In genomic region chr4:152398060-152398459, GRCh38 we compare ENCODE assay signal across 9 cellular contexts.
DNase-seq lines count a peak whose midpoint lies in the region; ATAC-seq and TF ChIP-seq lines count a peak whose summit lies in the region.
"Had no signal": no experiment of that assay in that cellular context is flagged by ENCODE, and none has a peak within 500 bp of the region (broad histone marks: within the 10 kb centered on the region; RNA-seq: fewer than 3 reads in every experiment).

No MANE protein-coding gene starts in this region.

- intact Hi-C loops in left ventricle myocardium inferior (cut with micrococcal nuclease) = no loop called here
- intact Hi-C loops in right cardiac atrium (cut with DNase I) = no loop called here
- intact Hi-C loops in OCI-LY7 (cut with micrococcal nuclease; ENCODE audit: unreplicated experiment) = no loop called here

- H3K36me3 ChIP-seq in left ventricle myocardium inferior (no peaks in the 10 kb centered on the region), OCI-LY7 (ENCODE audit: insufficient read depth, low read length) (peaks cover 16% of the 10 kb centered on the region), fibroblast of lung (ENCODE audit: control insufficient read depth, insufficient read depth, low read length) (no peaks in the 10 kb centered on the region), brain microvascular endothelial cell (replicated peaks) (no peaks in the 10 kb centered on the region)

- H3K4me2 ChIP-seq in OCI-LY7 (ENCODE audit: low read length) (no peak overlapping the region), fibroblast of lung (ENCODE audit: extremely low read depth, insufficient read depth, low read length) (no peak overlapping the region)

- H4K20me1 ChIP-seq in OCI-LY7 (ENCODE audit: insufficient read depth, low read length) (peaks cover 17% of the 10 kb centered on the region), fibroblast of lung (ENCODE audit: control insufficient read depth, extremely low read depth, insufficient read depth, low read length) (no peaks in the 10 kb centered on the region)

- H3K27me3 ChIP-seq in left ventricle myocardium inferior (ENCODE audit: low read depth) (no peaks in the 10 kb centered on the region), right cardiac atrium (ENCODE audit: control insufficient read depth, insufficient read depth) (no peaks in the 10 kb centered on the region), fibroblast of lung (ENCODE audit: control insufficient read depth, insufficient read depth, low read length) (no peaks in the 10 kb centered on the region), brain microvascular endothelial cell (replicated peaks) (no peaks in the 10 kb centered on the region)

- POLR2A ChIA-PET in OCI-LY7 (lab: Charles Lee) = interaction anchor here (0.7 to 0.8 kb wide), 2 partner anchors 42 to 293 kb away, joined by 3 read pairs; no protein-coding TSS in a partner anchor

- H3K9me2 ChIP-seq in OCI-LY7 (ENCODE audit: insufficient read depth, low read length) = no peaks in the 10 kb centered on the region

- H2AFZ ChIP-seq in OCI-LY7 (ENCODE audit: low read length) (no peak overlapping the region), fibroblast of lung (ENCODE audit: low read length) (no peak overlapping the region)

- TF ChIP-seq CTCF in left ventricle myocardium inferior (IDR thresholded peaks at IDR 0.05; ENCODE audit: borderline replicate concordance) (peak; percentile 50), OCI-LY7 (conservative IDR thresholded peaks at IDR 0.05; ENCODE audit: low read length) (peak; percentile 73), fibroblast of lung (conservative IDR thresholded peaks at IDR 0.05 in 1 of 2, IDR thresholded peaks at IDR 0.05 in 1 of 2; ENCODE audit: low read depth in 1 of 2, low read length in 2 of 2) (peak in 1 of 2 donors; percentile 43), brain microvascular endothelial cell (IDR thresholded peaks at IDR 0.05; ENCODE audit: low read depth, low read length, missing control alignments) (no peak)

- peaks cover 29% of the 10 kb centered on the region; the same call in 1 of the 2 replicates for H3K79me2 ChIP-seq in OCI-LY7 (ENCODE audit: insufficient read depth, low read depth, low read length)
- no peaks in the 10 kb centered on the region for H3K79me2 ChIP-seq in fibroblast of lung (ENCODE audit: control insufficient read depth, insufficient read depth, low read length)

- in situ Hi-C loops in brain microvascular endothelial cell (cut with HindIII; ENCODE audit: low pct_ligation_motif_present, low sequenced_read_pairs) = no loop called here

- DNase-seq in left ventricle myocardium inferior = no peak
- no peak for DNase-seq in right cardiac atrium
- DNase-seq in OCI-LY7 (ENCODE audit: low spot score) = peak; percentile 7
- DNase-seq in fibroblast of lung (ENCODE audit: low read depth in 2 of 2) = peak; percentile 12 to 46
- DNase-seq in brain microvascular endothelial cell = no peak
- no peak for DNase-seq in globus pallidus (ENCODE audit: low spot score)
- DNase-seq: T-helper 17 cell had no signal

- no peak for ATAC-seq in right cardiac atrium
- no peak for ATAC-seq in GM19328 (IDR thresholded peaks at IDR 0.05; ENCODE audit: unreplicated experiment)
- ATAC-seq in GM18861 (IDR thresholded peaks at IDR 0.05; ENCODE audit: unreplicated experiment) = no peak
- ATAC-seq: T-helper 17 cell had no signal

- H3K9ac ChIP-seq in fibroblast of lung (ENCODE audit: insufficient read depth, low read length) = no peak overlapping the region

- CTCF ChIA-PET in OCI-LY7 (lab: Charles Lee; ENCODE audit: unreplicated experiment) = no interaction called here

- H3K9me3 ChIP-seq in left ventricle myocardium inferior (replicated peaks) = no peaks in the 10 kb centered on the region
- H3K9me3 ChIP-seq in right cardiac atrium (ENCODE audit: control insufficient read depth, low read length) = no peaks in the 10 kb centered on the region
- no peaks in the 10 kb centered on the region for H3K9me3 ChIP-seq in OCI-LY7 (ENCODE audit: low read length)
- no peaks in the 10 kb centered on the region for H3K9me3 ChIP-seq in fibroblast of lung (ENCODE audit: control insufficient read depth, insufficient read depth, low read depth, low read length)

- no TSS peak for BruUV-seq in OCI-LY7 (replicated peaks; lab: Mats Ljungman, UMichigan)

- WGBS in right cardiac atrium = 81% methylated on average over 1 of the region's 1 CpG

- H3K27ac ChIP-seq in left ventricle myocardium inferior (replicated peaks) (no peak overlapping the region), right cardiac atrium (ENCODE audit: low read length) (no peak overlapping the region), OCI-LY7 (ENCODE audit: low read depth, low read length, poor library complexity, severe bottlenecking) (no peak overlapping the region), fibroblast of lung (ENCODE audit: insufficient read depth, low read length) (no peak overlapping the region), brain microvascular endothelial cell (no peak overlapping the region)

- H3K4me3 ChIP-seq in left ventricle myocardium inferior = no peak overlapping the region
- H3K4me3 ChIP-seq in right cardiac atrium (ENCODE audit: low read length) = no peak overlapping the region
- H3K4me3 ChIP-seq in OCI-LY7 (ENCODE audit: low read depth, low read length, poor library complexity, severe bottlenecking) = no peak overlapping the region
- H3K4me3 ChIP-seq in fibroblast of lung (replicated peaks in 1 of 4; ENCODE audit: control extremely low read depth in 1 of 4, insufficient read depth in 1 of 4, low read depth in 3 of 4, low read length in 4 of 4) = no peak overlapping the region
- no peak overlapping the region for H3K4me3 ChIP-seq in brain microvascular endothelial cell (ENCODE audit: low read depth, low read length)

- peaks cover 7% of the 10 kb centered on the region for H3K4me1 ChIP-seq in left ventricle myocardium inferior
- no peaks in the 10 kb centered on the region for H3K4me1 ChIP-seq in right cardiac atrium (ENCODE audit: control insufficient read depth, insufficient read depth, low read length)
- peaks cover 12% of the 10 kb centered on the region for H3K4me1 ChIP-seq in OCI-LY7 (ENCODE audit: insufficient read depth, low read length, poor library complexity, severe bottlenecking)
- H3K4me1 ChIP-seq in fibroblast of lung (ENCODE audit: control insufficient read depth, extremely low read depth, insufficient read depth, low read length) = no peaks in the 10 kb centered on the region

Comparison
In these comparisons a context has a peak if more than half of its experiments do, and no peak if none do; other contexts are left out.
1. DNase-seq: peak in OCI-LY7 (single experiment) and fibroblast of lung (2 of 2); none in left ventricle myocardium inferior (single experiment), right cardiac atrium (0 of 3), brain microvascular endothelial cell (single experiment) and globus pallidus (single experiment).